In the genomic region with DNA sequence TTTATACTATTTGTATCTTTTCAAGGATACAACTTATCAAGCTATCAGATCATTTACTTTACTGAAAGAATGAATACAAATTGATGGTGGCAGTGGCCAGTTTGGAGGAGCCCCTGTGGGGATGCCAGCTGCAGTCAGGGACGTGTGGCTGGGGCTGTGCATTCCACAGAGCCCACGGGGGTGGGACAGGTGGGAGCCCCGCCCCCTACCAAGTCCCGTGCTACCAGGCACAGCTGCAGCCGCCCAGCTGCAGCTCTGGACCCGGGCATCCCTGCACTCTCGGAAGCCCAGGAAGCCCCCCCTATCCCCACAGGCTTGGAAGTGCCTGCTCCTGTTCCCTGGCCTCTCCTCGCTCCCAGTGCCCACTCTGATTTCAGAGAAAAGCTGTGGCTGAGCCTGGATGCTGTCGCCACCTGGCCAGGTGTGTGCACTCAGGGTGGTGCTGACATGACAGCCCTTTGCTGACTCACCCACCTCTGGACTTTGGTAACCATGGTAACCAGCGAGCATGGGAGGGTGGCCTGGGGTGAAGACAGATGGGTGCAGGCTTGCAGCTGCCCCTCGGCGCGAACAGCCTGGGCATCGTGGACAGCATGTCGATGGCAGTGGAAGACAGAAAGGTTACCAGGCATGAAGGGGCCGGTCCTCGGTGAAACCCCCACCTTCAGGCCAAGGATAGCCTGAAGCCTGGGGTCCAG, we compare ENCODE assay signal across 17 cellular contexts.
DNase-seq lines count a peak whose midpoint lies in the region; FAIRE-seq lines count a peak whose summit lies in the region.
"Had no signal": no experiment of that assay in that cellular context is flagged by ENCODE, and none has a peak within 500 bp of the region (broad histone marks: within the 10 kb centered on the region; RNA-seq: fewer than 3 reads in every experiment).

No MANE protein-coding gene starts in this region.

- peak; percentile 99 for DNase-seq in DMS53 (lab: John Stamatoyannopoulos, UW)
- DNase-seq in HT-29 (ENCODE audit: low spot score): peak; percentile 31
- DNase-seq in SHP77 treated with DMSO at 0.1 percent for 48 hours (lab: John Stamatoyannopoulos, UW): peak; percentile 1
- no peak for DNase-seq in activated CD8-positive, alpha-beta memory T cell treated with anti-CD3 and anti-CD28 coated beads, Interleukin-2, amount 50 U/mL, for 48 hours
- DNase-seq in DMS79 treated with DMSO at 0.1 percent for 48 hours (lab: John Stamatoyannopoulos, UW): no peak
- DNase-seq in ureter (ENCODE audit: low spot score): no peak
- DNase-seq: activated CD4-positive, alpha-beta T cell treated with anti-CD3 and anti-CD28 coated beads, Interleukin-2, amount 10 ng/mL, durations not matched to agents 7 days and 5 days; activated CD8-positive, alpha-beta memory T cell treated with anti-CD3 and anti-CD28 coated beads, Interleukin-2, amount 50 U/mL, for 4 hours; activated gamma-delta T cell treated with Interleukin-2 at 50 U/mL for 16 hours; amniotic stem cell; effector CD4-positive, alpha-beta T cell; GF-D8; heart right ventricle; NCI-H187 treated with DMSO at 0.1 percent for 48 hours; NCI-H82 had no signal

- FAIRE-seq in islet of Langerhans (lab: Jason Lieb, UNC): peak; percentile 47
- FAIRE-seq: GM12878 had no signal

Comparison
In these comparisons a context has a peak if more than half of its experiments do, and no peak if none do; other contexts are left out.
1. DNase-seq: peak in DMS53 (single experiment), HT-29 (single experiment) and SHP77 treated with DMSO at 0.1 percent for 48 hours (single experiment); none in activated CD8-positive, alpha-beta memory T cell treated with anti-CD3 and anti-CD28 coated beads, Interleukin-2, amount 50 U/mL, for 48 hours (single experiment), DMS79 treated with DMSO at 0.1 percent for 48 hours (single experiment) and ureter (single experiment).